In the genomic region with DNA sequence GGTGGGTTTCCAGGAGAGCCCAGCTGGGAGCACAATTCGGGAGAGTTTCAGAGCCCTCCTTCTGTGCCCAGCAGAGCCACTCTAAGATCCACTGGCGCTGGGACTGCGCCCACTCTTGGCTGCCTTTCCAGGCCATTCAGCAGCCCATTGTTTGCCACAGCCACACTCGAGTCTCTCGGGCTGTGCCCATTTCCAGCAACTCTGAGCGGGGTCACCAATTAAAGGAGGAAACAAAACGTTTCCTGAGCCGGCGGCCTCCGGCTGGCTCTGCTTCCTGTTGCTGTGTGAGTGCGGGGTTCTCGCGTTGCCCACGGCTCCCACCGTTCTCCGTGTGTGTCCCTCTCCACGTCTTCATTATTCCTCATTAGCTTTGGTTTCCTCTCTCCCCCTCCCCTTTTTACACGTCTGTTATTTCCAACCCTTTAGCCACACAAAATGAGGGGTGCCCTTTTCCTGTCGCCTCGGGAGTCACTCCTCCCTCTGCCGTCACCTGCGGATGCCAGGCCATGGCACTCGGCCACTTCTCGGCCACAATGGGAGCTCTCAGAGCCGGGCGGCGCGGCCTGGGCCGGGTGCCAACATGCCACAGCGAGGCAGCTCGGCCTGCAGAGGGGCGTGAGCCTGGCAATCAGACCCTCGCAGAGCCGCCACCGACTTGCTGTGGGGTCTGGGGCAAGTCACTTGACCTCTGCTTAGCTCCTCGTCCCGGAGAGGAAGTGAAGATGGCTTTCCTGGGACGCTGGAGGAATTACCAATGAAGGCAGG, we compare ENCODE assay signal across 14 cellular contexts.
A peak's percentile ranks its signal among the peaks of the same experiment; 100 is the strongest.
DNase-seq lines count a peak whose midpoint lies in the region; ATAC-seq and TF ChIP-seq lines count a peak whose summit lies in the region.
"Had no signal": no experiment of that assay in that cellular context is flagged by ENCODE, and none has a peak within 500 bp of the region (broad histone marks: within the 10 kb centered on the region; RNA-seq: fewer than 3 reads in every experiment).

No MANE protein-coding gene starts in this region.

- peak overlapping the region; percentile 57 to 83 (median 70) for H3K27ac ChIP-seq in tibial nerve
- H3K27ac ChIP-seq: ovary, tibial artery had no signal

- no peaks in the 10 kb centered on the region for H3K36me3 ChIP-seq in tibial nerve
- H3K36me3 ChIP-seq: ovary, tibial artery had no signal

- peaks cover 0 to 13% (median 0%) of the 10 kb centered on the region in 4 donors for H3K4me1 ChIP-seq in tibial nerve
- H3K4me1 ChIP-seq: tibial artery had no signal

- TF ChIP-seq POLR2A in tibial nerve (IDR thresholded peaks at IDR 0.05), result no peak

- peak overlapping the region in 2 of 4 donors; percentile 3 to 28 for H3K4me3 ChIP-seq in tibial nerve
- H3K4me3 ChIP-seq: K562, ovary, tibial artery had no signal

- DNase-seq in NCI-H510A treated with DMSO at 0.1 percent for 48 hours (lab: John Stamatoyannopoulos, UW) (peak; percentile 18), NCI-H510A (lab: John Stamatoyannopoulos, UW) (no peak), RPMI8226 (peak; percentile 75), hypothalamus (lab: John Stamatoyannopoulos, UW) (peak; percentile 34 to 95 (median 83)), tibial nerve (ENCODE audit: low spot score in 2 of 2) (no peak), ureter (ENCODE audit: low spot score) (no peak)
- DNase-seq in activated CD4-positive, alpha-beta T cell treated with anti-CD3 and anti-CD28 coated beads for 1 hour, result no peak
- DNase-seq: GF-D8, kidney glomerular epithelial cell, NCI-H82, tibial artery had no signal

- H3K27me3 ChIP-seq in tibial nerve, result no peaks in the 10 kb centered on the region
- H3K27me3 ChIP-seq: ovary had no signal

- peak; percentile 5 to 21 for TF ChIP-seq EP300 in tibial nerve (IDR thresholded peaks at IDR 0.05)

- TF ChIP-seq CTCF in tibial nerve (IDR thresholded peaks at IDR 0.05), result no peak

- no peak for ATAC-seq in HG03565 (IDR thresholded peaks at IDR 0.05; ENCODE audit: unreplicated experiment)
- ATAC-seq: K562 had no signal

- WGBS in tibial nerve, 2 donors, result 24 to 33% methylated on average over 38 of the region's 38 CpGs

- peaks cover 0 to 3% (median 0%) of the 10 kb centered on the region in 4 donors for H3K9me3 ChIP-seq in tibial nerve
- H3K9me3 ChIP-seq: ovary, tibial artery had no signal

Comparison
In these comparisons a context has a peak if more than half of its experiments do, and no peak if none do; other contexts are left out.
1. DNase-seq: peak in NCI-H510A treated with DMSO at 0.1 percent for 48 hours (single experiment), RPMI8226 (single experiment) and hypothalamus (51 of 51); none in NCI-H510A (single experiment), tibial nerve (0 of 2), activated CD4-positive, alpha-beta T cell treated with anti-CD3 and anti-CD28 coated beads for 1 hour (single experiment) and ureter (single experiment).